1 cellular context compared by ENCODE assay signal in the genomic region with DNA sequence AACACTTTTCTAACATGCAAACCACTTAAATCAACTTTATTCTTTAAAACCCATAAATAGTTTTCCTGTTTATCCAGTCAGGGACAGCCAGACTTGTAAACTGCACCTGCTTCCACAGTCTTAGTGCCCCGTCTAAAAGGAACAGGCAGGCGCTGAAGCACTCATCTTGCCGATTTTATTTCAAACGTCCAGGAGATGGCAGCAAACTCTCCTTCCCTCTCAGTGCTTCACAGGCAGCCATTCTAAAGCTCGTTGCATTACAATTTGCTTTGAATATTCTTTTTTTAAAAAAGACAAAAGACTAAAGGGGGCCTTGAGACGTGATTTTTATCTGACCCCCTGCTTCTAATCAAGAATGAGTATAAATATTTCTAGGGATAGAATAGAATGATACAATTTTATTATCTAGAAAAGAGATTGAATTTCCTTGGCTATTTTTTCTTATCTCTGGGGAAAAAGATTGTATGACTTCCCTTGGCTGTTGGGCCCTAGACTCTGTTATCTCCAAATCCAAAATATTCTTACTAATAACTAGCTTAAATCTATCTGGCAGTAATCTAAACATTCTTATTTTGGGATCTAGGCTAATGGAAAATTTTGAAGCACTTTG.
TF ChIP-seq lines count a peak whose summit lies in the region.

No MANE protein-coding gene starts in this region.

TF ChIP-seq in GM23338, 12 proteins besides CTCF, POLR2A, EP300 and RAD21 (continued from another document):
- TF ChIP-seq, protein P1, sequence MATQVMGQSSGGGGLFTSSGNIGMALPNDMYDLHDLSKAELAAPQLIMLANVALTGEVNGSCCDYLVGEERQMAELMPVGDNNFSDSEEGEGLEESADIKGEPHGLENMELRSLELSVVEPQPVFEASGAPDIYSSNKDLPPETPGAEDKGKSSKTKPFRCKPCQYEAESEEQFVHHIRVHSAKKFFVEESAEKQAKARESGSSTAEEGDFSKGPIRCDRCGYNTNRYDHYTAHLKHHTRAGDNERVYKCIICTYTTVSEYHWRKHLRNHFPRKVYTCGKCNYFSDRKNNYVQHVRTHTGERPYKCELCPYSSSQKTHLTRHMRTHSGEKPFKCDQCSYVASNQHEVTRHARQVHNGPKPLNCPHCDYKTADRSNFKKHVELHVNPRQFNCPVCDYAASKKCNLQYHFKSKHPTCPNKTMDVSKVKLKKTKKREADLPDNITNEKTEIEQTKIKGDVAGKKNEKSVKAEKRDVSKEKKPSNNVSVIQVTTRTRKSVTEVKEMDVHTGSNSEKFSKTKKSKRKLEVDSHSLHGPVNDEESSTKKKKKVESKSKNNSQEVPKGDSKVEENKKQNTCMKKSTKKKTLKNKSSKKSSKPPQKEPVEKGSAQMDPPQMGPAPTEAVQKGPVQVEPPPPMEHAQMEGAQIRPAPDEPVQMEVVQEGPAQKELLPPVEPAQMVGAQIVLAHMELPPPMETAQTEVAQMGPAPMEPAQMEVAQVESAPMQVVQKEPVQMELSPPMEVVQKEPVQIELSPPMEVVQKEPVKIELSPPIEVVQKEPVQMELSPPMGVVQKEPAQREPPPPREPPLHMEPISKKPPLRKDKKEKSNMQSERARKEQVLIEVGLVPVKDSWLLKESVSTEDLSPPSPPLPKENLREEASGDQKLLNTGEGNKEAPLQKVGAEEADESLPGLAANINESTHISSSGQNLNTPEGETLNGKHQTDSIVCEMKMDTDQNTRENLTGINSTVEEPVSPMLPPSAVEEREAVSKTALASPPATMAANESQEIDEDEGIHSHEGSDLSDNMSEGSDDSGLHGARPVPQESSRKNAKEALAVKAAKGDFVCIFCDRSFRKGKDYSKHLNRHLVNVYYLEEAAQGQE (IDR thresholded peaks at IDR 0.05; ENCODE audit: unreplicated experiment) = no peak
- TF ChIP-seq STAT1 (IDR thresholded peaks at IDR 0.05; ENCODE audit: unreplicated experiment) (no peak), EZH2 (IDR thresholded peaks at IDR 0.05; ENCODE audit: low read depth, unreplicated experiment) (no peak)
